Comparison of ENCODE assay signal across 21 cellular contexts in genomic region chr3:73401058-73401457, GRCh38.
A peak's percentile ranks its signal among the peaks of the same experiment; 100 is the strongest.
DNase-seq lines count a peak whose midpoint lies in the region; TF ChIP-seq lines count a peak whose summit lies in the region.
"Had no signal": no experiment of that assay in that cellular context is flagged by ENCODE, and none has a peak within 500 bp of the region (broad histone marks: within the 10 kb centered on the region; RNA-seq: fewer than 3 reads in every experiment).

No MANE protein-coding gene starts in this region.

- no peak overlapping the region for H2AFZ ChIP-seq in hepatocyte

- H3K27ac ChIP-seq in hepatocyte (no peak overlapping the region), transverse colon (peak overlapping the region; percentile 32 to 77 (median 46))
- H3K27ac ChIP-seq: gastrocnemius medialis, WERI-Rb-1 had no signal

- H3K4me2 ChIP-seq in hepatocyte = no peak overlapping the region

- H4K20me1 ChIP-seq in hepatocyte (ENCODE audit: insufficient read depth, poor library complexity, severe bottlenecking) = no peaks in the 10 kb centered on the region

- no peak for TF ChIP-seq EP300 in transverse colon (IDR thresholded peaks at IDR 0.05; ENCODE audit: low read depth)

- no peak overlapping the region for H3K27ac Mint-ChIP-seq in immature natural killer cell
- H3K27ac Mint-ChIP-seq: activated CD8-positive, alpha-beta T cell treated with anti-CD3 and anti-CD28 coated beads for 36 hours; CD4-positive, CD25-positive, alpha-beta regulatory T cell; memory B cell had no signal

- no peak for TF ChIP-seq POLR2A in transverse colon (IDR thresholded peaks at IDR 0.05)

- no peak for TF ChIP-seq CTCF in hepatocyte (IDR thresholded peaks at IDR 0.05; ENCODE audit: poor library complexity)
- no peak for TF ChIP-seq CTCF in transverse colon (IDR thresholded peaks at IDR 0.05)

- no peaks in the 10 kb centered on the region for H3K36me3 Mint-ChIP-seq in immature natural killer cell
- H3K36me3 Mint-ChIP-seq: CD4-positive, CD25-positive, alpha-beta regulatory T cell; memory B cell had no signal

- no peaks in the 10 kb centered on the region for H3K79me2 ChIP-seq in hepatocyte

- 61% methylated on average over 6 of the region's 6 CpGs for WGBS in hepatocyte (ENCODE audit: low lambda C conversion rate, missing lambda C conversion rate)
- 13 to 18% methylated on average over 1 to 6 of the region's 6 CpGs for WGBS in transverse colon (ENCODE audit: low coverage in 1 of 2), 2 donors

- in situ Hi-C loops in transverse colon (cut with MboI; ENCODE audit: low pct_ligation_motif_present in 1 of 4, low pct_unique_long_range_greater_than_20kb in 1 of 4, low sequenced_read_pairs in 3 of 4) = no loop called here

- H3K27me3 Mint-ChIP-seq in immature natural killer cell (ENCODE audit: low read depth in 3 of 3) = peaks cover 0 to 4% (median 1%) of the 10 kb centered on the region in 3 donors
- H3K27me3 Mint-ChIP-seq: activated CD8-positive, alpha-beta T cell treated with anti-CD3 and anti-CD28 coated beads for 36 hours; CD4-positive, CD25-positive, alpha-beta regulatory T cell; central memory CD8-positive, alpha-beta T cell; memory B cell had no signal

- no peaks in the 10 kb centered on the region for H3K9me3 ChIP-seq in hepatocyte (ENCODE audit: low read depth)
- no peaks in the 10 kb centered on the region for H3K9me3 ChIP-seq in transverse colon
- H3K9me3 ChIP-seq: gastrocnemius medialis had no signal

- H3K4me1 ChIP-seq in hepatocyte (ENCODE audit: insufficient read depth) (peaks cover 10% of the 10 kb centered on the region), transverse colon (peaks cover 6 to 26% (median 10%) of the 10 kb centered on the region in 4 donors)

- H3K4me3 ChIP-seq in hepatocyte (no peak overlapping the region), transverse colon (no peak overlapping the region)
- H3K4me3 ChIP-seq: gastrocnemius medialis had no signal

- no peaks in the 10 kb centered on the region for H3K36me3 ChIP-seq in hepatocyte (replicated peaks; ENCODE audit: insufficient read depth, low read depth)
- H3K36me3 ChIP-seq in transverse colon = no peaks in the 10 kb centered on the region

- H3K9me2 ChIP-seq in hepatocyte (replicated peaks; ENCODE audit: insufficient read depth) = no peaks in the 10 kb centered on the region

- H3K4me1 Mint-ChIP-seq in immature natural killer cell = no peaks in the 10 kb centered on the region
- H3K4me1 Mint-ChIP-seq: central memory CD8-positive, alpha-beta T cell; memory B cell had no signal

- no peak overlapping the region for H3K4me3 Mint-ChIP-seq in immature natural killer cell
- H3K4me3 Mint-ChIP-seq: activated CD8-positive, alpha-beta T cell treated with anti-CD3 and anti-CD28 coated beads for 36 hours; CD4-positive, CD25-positive, alpha-beta regulatory T cell; central memory CD8-positive, alpha-beta T cell; memory B cell had no signal

- H3K27me3 ChIP-seq in hepatocyte (no peaks in the 10 kb centered on the region), transverse colon (no peaks in the 10 kb centered on the region)
- H3K27me3 ChIP-seq: gastrocnemius medialis had no signal

- DNase-seq in GM04504 (ENCODE audit: low read depth) (peak; percentile 35), amniotic epithelial cell (ENCODE audit: low read depth) (peak; percentile 57), hepatocyte (ENCODE audit: low spot score) (peak; percentile 37), transverse colon (no peak), C1 segment of cervical spinal cord (lab: John Stamatoyannopoulos, UW) (no peak), immature natural killer cell (no peak), HuH-7 (ENCODE audit: low spot score) (no peak)
- DNase-seq: activated CD8-positive, alpha-beta T cell treated with anti-CD3 and anti-CD28 coated beads for 36 hours; CD4-positive, CD25-positive, alpha-beta regulatory T cell; DMS53; effector CD8-positive, alpha-beta T cell; gastrocnemius medialis; Kasumi-1; NCI-H1694; NCI-H345; NK-92 treated with Interleukin-12 subunit alpha and Interleukin-12 subunit beta, amount 100 ng/mL, for 24 hours; nucleus accumbens; T-helper 1 cell; WERI-Rb-1 had no signal

- H3K9me3 Mint-ChIP-seq in immature natural killer cell = no peaks in the 10 kb centered on the region
- H3K9me3 Mint-ChIP-seq: activated CD8-positive, alpha-beta T cell treated with anti-CD3 and anti-CD28 coated beads for 36 hours; central memory CD8-positive, alpha-beta T cell; memory B cell had no signal

- intact Hi-C loops in transverse colon (cut with DNase I; ENCODE audit: low total_unique reads) = no loop called here

Comparison
In these comparisons a context has a peak if more than half of its experiments do, and no peak if none do; other contexts are left out.
1. DNase-seq: peak in GM04504 (single experiment), amniotic epithelial cell (single experiment) and hepatocyte (single experiment); none in transverse colon (single experiment), C1 segment of cervical spinal cord (0 of 14), immature natural killer cell (0 of 3) and HuH-7 (single experiment).